ENCODE assay signal across 1 cellular context in genomic region chr10:69087600-69088470, GRCh38.
TF ChIP-seq lines count a peak whose summit lies in the region.

Gene SRGN, plus strand, starts transcription at chr10:69088103. Its CDS starts 55 bp downstream, at chr10:69088158.

TF ChIP-seq in K562, 482 proteins besides CTCF, POLR2A, EP300 and RAD21 (continued from another document and continues in another):
- TF ChIP-seq NR3C1 (CRISPR knock-in tag; IDR thresholded peaks at IDR 0.05) (no peak), HMG20A (CRISPR knock-in tag; conservative IDR thresholded peaks at IDR 0.05) (no peak), CREBBP (IDR thresholded peaks at IDR 0.05; ENCODE audit: low read depth, low read length) (no peak), ZNF707 (CRISPR knock-in tag; conservative IDR thresholded peaks at IDR 0.05) (no peak), HMBOX1 (IDR thresholded peaks at IDR 0.05) (no peak), ARID1B (IDR thresholded peaks at IDR 0.05) (no peak), DMBX1 (CRISPR knock-in tag; IDR thresholded peaks at IDR 0.05; ENCODE audit: borderline replicate concordance) (no peak), XRCC3 (IDR thresholded peaks at IDR 0.05) (no peak), ATF6 (CRISPR knock-in tag; IDR thresholded peaks at IDR 0.05) (no peak), ZNF311 (CRISPR knock-in tag; IDR thresholded peaks at IDR 0.05) (no peak), CTBP1 (IDR thresholded peaks at IDR 0.05; ENCODE audit: borderline replicate concordance) (no peak), ZNF282 (CRISPR knock-in tag; IDR thresholded peaks at IDR 0.05) (no peak), ZNF445 (CRISPR knock-in tag; IDR thresholded peaks at IDR 0.05; ENCODE audit: low read depth) (no peak), SOX6 (IDR thresholded peaks at IDR 0.05) (no peak), ZBTB26 (CRISPR knock-in tag; IDR thresholded peaks at IDR 0.05) (no peak), SMAD1 (IDR thresholded peaks at IDR 0.05; ENCODE audit: low read depth, low read length, partially characterized antibody) (no peak), ASH1L (IDR thresholded peaks at IDR 0.05; ENCODE audit: borderline replicate concordance, low read depth, partially characterized antibody) (no peak), ZNF134 (CRISPR knock-in tag; conservative IDR thresholded peaks at IDR 0.05) (no peak), BCLAF1 (IDR thresholded peaks at IDR 0.05; ENCODE audit: borderline replicate concordance in 1 of 2, control insufficient read depth in 1 of 2, low read depth in 2 of 2, low read length in 1 of 2) (no peak), ZNF12 (CRISPR knock-in tag; IDR thresholded peaks at IDR 0.05) (no peak), HOMEZ (CRISPR knock-in tag; IDR thresholded peaks at IDR 0.05) (no peak), HCFC1 (IDR thresholded peaks at IDR 0.05; ENCODE audit: low read depth, low read length) (no peak), GTF2F1 (IDR thresholded peaks at IDR 0.05; ENCODE audit: low read depth, low read length) (no peak), ZBTB34 (CRISPR knock-in tag; IDR thresholded peaks at IDR 0.05) (no peak), ZNF143 (CRISPR knock-in tag; IDR thresholded peaks at IDR 0.05) (no peak), STAT6 (CRISPR knock-in tag; IDR thresholded peaks at IDR 0.05) (no peak), THRA (IDR thresholded peaks at IDR 0.05) (no peak), OTX1 (CRISPR knock-in tag; IDR thresholded peaks at IDR 0.05) (no peak), TAF9B (IDR thresholded peaks at IDR 0.05; ENCODE audit: partially characterized antibody) (peak; percentile 71), RBFOX2 (IDR thresholded peaks at IDR 0.05; ENCODE audit: low read depth, low read length) (peak; percentile 13; the same call in 1 of the 2 replicates), ZNF639 (CRISPR knock-in tag; conservative IDR thresholded peaks at IDR 0.05 in 1 of 2, IDR thresholded peaks at IDR 0.05 in 1 of 2) (no peak; a peak in 1 of 4 replicates), TAL1 (IDR thresholded peaks at IDR 0.05) (no peak), EP400 (IDR thresholded peaks at IDR 0.05) (peak; percentile 58; the same call in 1 of the 2 replicates), MLX (CRISPR knock-in tag; conservative IDR thresholded peaks at IDR 0.05) (no peak), SMC3 (conservative IDR thresholded peaks at IDR 0.05; ENCODE audit: insufficient read depth, low read depth, low read length) (no peak), RBM34 (IDR thresholded peaks at IDR 0.05; ENCODE audit: borderline replicate concordance, insufficient read depth, low read length) (no peak), PHB2 (IDR thresholded peaks at IDR 0.05; ENCODE audit: low read depth) (no peak), THAP12 (CRISPR knock-in tag; IDR thresholded peaks at IDR 0.05) (peak; percentile 32; the same call in 1 of the 2 replicates), FOXK2 (conservative IDR thresholded peaks at IDR 0.05 in 1 of 2, IDR thresholded peaks at IDR 0.05 in 1 of 2; ENCODE audit: low read depth in 2 of 2) (0 out of 4 replicates have a peak, but pooled peaks of 1 of the 2 experiments have one; percentile 25), ZNF217 (CRISPR knock-in tag; IDR thresholded peaks at IDR 0.05) (no peak), HDAC6 (IDR thresholded peaks at IDR 0.05; ENCODE audit: low read depth, low read length) (no peak), TBP (optimal IDR thresholded peaks at IDR 0.05; ENCODE audit: low read depth, low read length) (peak; percentile 96), POLR3A (IDR thresholded peaks at IDR 0.05; ENCODE audit: borderline replicate concordance, extremely low read depth, insufficient read depth, insufficient read length) (no peak), SMAD2 (IDR thresholded peaks at IDR 0.05; ENCODE audit: low read depth, low read length) (no peak), FOXM1 (IDR thresholded peaks at IDR 0.05; ENCODE audit: low read depth) (peak; percentile 29; the same call in 1 of the 2 replicates), FOXM1 (CRISPR knock-in tag; IDR thresholded peaks at IDR 0.05; ENCODE audit: low read depth) (no peak), MCM7 (IDR thresholded peaks at IDR 0.05) (no peak), DNMT1 (IDR thresholded peaks at IDR 0.05) (no peak), ZKSCAN8 (CRISPR knock-in tag; IDR thresholded peaks at IDR 0.05) (no peak)
